8 cellular contexts compared by ENCODE assay signal in genomic region chr7:127390817-127391590, GRCh38. TPM values are rescaled to one million over a fixed set of nuclear protein-coding genes. Genes with fewer than 3 reads are reported as not detected.
DNase-seq lines count a peak whose midpoint lies in the region; ATAC-seq lines count a peak whose summit lies in the region.

No MANE protein-coding gene starts in this region.

- no peaks in the 10 kb centered on the region for H3K9me3 ChIP-seq in iPS-18a (ENCODE audit: control insufficient read depth, low read depth, low read length)

- ATAC-seq in stimulated activated naive B cell treated with anti-CD40 and anti-IgM and Interleukin-4, amounts not matched to agents 10 μg/mL and 1 μg/mL and 100 μg/mL, for 72 hours (replicated peaks), result no peak
- ATAC-seq in HG02798 (IDR thresholded peaks at IDR 0.05; ENCODE audit: poor library complexity, unreplicated experiment) (no peak), GM21360 (IDR thresholded peaks at IDR 0.05; ENCODE audit: unreplicated experiment) (no peak)

- POLR2A ChIA-PET in activated CD4-positive, alpha-beta memory T cell treated with anti-CD3 and anti-CD28 coated beads, Interleukin-2, amount 10 ng/mL, durations not matched to agents 7 days and 5 days (lab: Charles Lee), result interaction anchor here (0.6 to 4.0 kb wide), 22 partner anchors 8 to 952 kb away, joined by 3 to 48 read pairs (median 10); partner anchors contain the start of genes ARF5, GCC1 and SND1

- H3K27me3 Mint-ChIP-seq in activated CD4-positive, alpha-beta memory T cell treated with anti-CD3 and anti-CD28 coated beads, Interleukin-2, amount 10 ng/mL, durations not matched to agents 7 days and 5 days, result no peaks in the 10 kb centered on the region
- H3K27me3 Mint-ChIP-seq in stimulated activated naive B cell treated with anti-CD40 and anti-IgM and Interleukin-4, amounts not matched to agents 10 μg/mL and 1 μg/mL and 100 μg/mL, for 72 hours, result no peaks in the 10 kb centered on the region

- H3K4me3 ChIP-seq in iPS-18a (ENCODE audit: low read length), result peak overlapping the region; percentile 90

- peaks cover 3% of the 10 kb centered on the region for H3K36me3 ChIP-seq in iPS-18a (ENCODE audit: control insufficient read depth, low read depth, low read length)

- H3K36me3 Mint-ChIP-seq in activated CD4-positive, alpha-beta memory T cell treated with anti-CD3 and anti-CD28 coated beads, Interleukin-2, amount 10 ng/mL, durations not matched to agents 7 days and 5 days (ENCODE audit: low read depth), result peaks cover 46% of the 10 kb centered on the region
- peaks cover 15 to 39% of the 10 kb centered on the region in 2 donors for H3K36me3 Mint-ChIP-seq in stimulated activated naive B cell treated with anti-CD40 and anti-IgM and Interleukin-4, amounts not matched to agents 10 μg/mL and 1 μg/mL and 100 μg/mL, for 72 hours

- peaks cover 3% of the 10 kb centered on the region for H3K4me1 ChIP-seq in iPS-18a (ENCODE audit: control insufficient read depth, low read depth, low read length)

- H3K4me1 Mint-ChIP-seq in activated CD4-positive, alpha-beta memory T cell treated with anti-CD3 and anti-CD28 coated beads, Interleukin-2, amount 10 ng/mL, durations not matched to agents 7 days and 5 days, result peaks cover 59% of the 10 kb centered on the region
- peaks cover 29 to 55% of the 10 kb centered on the region in 2 donors for H3K4me1 Mint-ChIP-seq in stimulated activated naive B cell treated with anti-CD40 and anti-IgM and Interleukin-4, amounts not matched to agents 10 μg/mL and 1 μg/mL and 100 μg/mL, for 72 hours

- no peaks in the 10 kb centered on the region for H3K9me3 Mint-ChIP-seq in activated CD4-positive, alpha-beta memory T cell treated with anti-CD3 and anti-CD28 coated beads, Interleukin-2, amount 10 ng/mL, durations not matched to agents 7 days and 5 days
- peaks cover 4 to 5% of the 10 kb centered on the region in 2 donors for H3K9me3 Mint-ChIP-seq in stimulated activated naive B cell treated with anti-CD40 and anti-IgM and Interleukin-4, amounts not matched to agents 10 μg/mL and 1 μg/mL and 100 μg/mL, for 72 hours

- H3K27ac Mint-ChIP-seq in activated CD4-positive, alpha-beta memory T cell treated with anti-CD3 and anti-CD28 coated beads, Interleukin-2, amount 10 ng/mL, durations not matched to agents 7 days and 5 days, result peak overlapping the region; percentile 98
- H3K27ac Mint-ChIP-seq in stimulated activated naive B cell treated with anti-CD40 and anti-IgM and Interleukin-4, amounts not matched to agents 10 μg/mL and 1 μg/mL and 100 μg/mL, for 72 hours, result peak overlapping the region; percentile 98

- H3K27me3 ChIP-seq in iPS-18a (ENCODE audit: control insufficient read depth, insufficient read depth, low read length), result peaks cover 48% of the 10 kb centered on the region

- CTCF ChIA-PET in activated CD4-positive, alpha-beta memory T cell treated with anti-CD3 and anti-CD28 coated beads, Interleukin-2, amount 10 ng/mL, durations not matched to agents 7 days and 5 days (lab: Charles Lee), result interaction anchor here (0.6 to 3.7 kb wide), 5 partner anchors 23 to 588 kb away, joined by 3 to 16 read pairs (median 4); no protein-coding TSS in a partner anchor

- peak; percentile 40 for DNase-seq in NCI-H82 (lab: John Stamatoyannopoulos, UW)
- DNase-seq in NCI-H82 treated with DMSO at 0.1 percent for 48 hours (lab: John Stamatoyannopoulos, UW; ENCODE audit: unreplicated experiment), result no peak
- DNase-seq in activated CD4-positive, alpha-beta memory T cell treated with anti-CD3 and anti-CD28 coated beads, Interleukin-2, amount 10 ng/mL, durations not matched to agents 7 days and 5 days, result no peak
- DNase-seq in stimulated activated naive B cell treated with anti-CD40 and anti-IgM and Interleukin-4, amounts not matched to agents 10 μg/mL and 1 μg/mL and 100 μg/mL, for 72 hours, result no peak
- no peak for DNase-seq in DMS 273 treated with DMSO at 0.1 percent for 48 hours (lab: John Stamatoyannopoulos, UW)

- no peak overlapping the region for H3K27ac ChIP-seq in iPS-18a (ENCODE audit: low read length)

- peak overlapping the region; percentile 99 for H3K4me3 Mint-ChIP-seq in activated CD4-positive, alpha-beta memory T cell treated with anti-CD3 and anti-CD28 coated beads, Interleukin-2, amount 10 ng/mL, durations not matched to agents 7 days and 5 days
- peak overlapping the region; percentile 94 to 99 for H3K4me3 Mint-ChIP-seq in stimulated activated naive B cell treated with anti-CD40 and anti-IgM and Interleukin-4, amounts not matched to agents 10 μg/mL and 1 μg/mL and 100 μg/mL, for 72 hours

- H3K9ac ChIP-seq in iPS-18a (ENCODE audit: low read length), result no peak overlapping the region

RNA-seq across cellular contexts. Expression of gene ZNF800, which starts 1.5 kb away (rescaled TPM):
- 10 to 100 TPM; 37.2 to 38.0 TPM for total RNA-seq in activated CD4-positive, alpha-beta memory T cell treated with anti-CD3 and anti-CD28 coated beads, Interleukin-2, amount 10 ng/mL, durations not matched to agents 7 days and 5 days
